27 cellular contexts compared by ENCODE assay signal in genomic region chr6:129478379-129478778, GRCh38.
"Had no signal": no experiment of that assay in that cellular context is flagged by ENCODE, and none has a peak within 500 bp of the region (broad histone marks: within the 10 kb centered on the region; RNA-seq: fewer than 3 reads in every experiment).

No MANE protein-coding gene starts in this region.

- H3K27me3 Mint-ChIP-seq: dendritic cell treated with granulocyte-macrophage colony-stimulating factor and Interleukin-4, amounts not matched to agents 40 ng/mL and 50 ng/mL, for 4 days; effector memory CD8-positive, alpha-beta T cell; naive B cell; naive thymus-derived CD8-positive, alpha-beta T cell had no signal

- H3K27me3 ChIP-seq: colonic mucosa, esophagus squamous epithelium, gastrocnemius medialis, heart left ventricle, hepatocyte, left lung had no signal

- H3K9me3 ChIP-seq: colonic mucosa, esophagus squamous epithelium, gastrocnemius medialis, heart left ventricle, left lung, lower lobe of right lung, mucosa of descending colon had no signal

- H3K27ac Mint-ChIP-seq: dendritic cell treated with granulocyte-macrophage colony-stimulating factor and Interleukin-4, amounts not matched to agents 40 ng/mL and 50 ng/mL, for 4 days; effector memory CD8-positive, alpha-beta T cell; endodermal cell; immature natural killer cell; mesothelial cell of epicardium; naive thymus-derived CD8-positive, alpha-beta T cell had no signal

- H3K4me2 ChIP-seq: hepatocyte had no signal

- H3K9me3 Mint-ChIP-seq: dendritic cell treated with granulocyte-macrophage colony-stimulating factor and Interleukin-4, amounts not matched to agents 40 ng/mL and 50 ng/mL, for 4 days; effector memory CD8-positive, alpha-beta T cell; endodermal cell; immature natural killer cell; mesothelial cell of epicardium; naive B cell; naive thymus-derived CD8-positive, alpha-beta T cell had no signal

- H3K4me1 ChIP-seq: colonic mucosa, esophagus squamous epithelium, gastrocnemius medialis, left lung, lower lobe of right lung had no signal

- H3K4me3 Mint-ChIP-seq: dendritic cell treated with granulocyte-macrophage colony-stimulating factor and Interleukin-4, amounts not matched to agents 40 ng/mL and 50 ng/mL, for 4 days; effector memory CD8-positive, alpha-beta T cell; endodermal cell; immature natural killer cell; mesothelial cell of epicardium; naive B cell; naive thymus-derived CD8-positive, alpha-beta T cell had no signal

- ATAC-seq: effector memory CD8-positive, alpha-beta T cell; esophagus mucosa; left cardiac atrium; left lung; left ventricle myocardium superior; lower lobe of right lung; mucosa of descending colon; naive thymus-derived CD8-positive, alpha-beta T cell had no signal

- H3K36me3 Mint-ChIP-seq: naive B cell; naive thymus-derived CD8-positive, alpha-beta T cell had no signal

- DNase-seq: colonic mucosa; cortex of kidney; effector CD8-positive, alpha-beta T cell; effector memory CD8-positive, alpha-beta T cell; endodermal cell; erythroblast; esophagus squamous epithelium; foreskin fibroblast; foreskin melanocyte; gastrocnemius medialis; heart left ventricle; hypothalamus; immature natural killer cell; islet precursor cell; left cardiac atrium; left lung; left ventricle myocardium superior; lower lobe of right lung; mesenchymal stem cell; mucosa of descending colon; naive B cell; naive thymus-derived CD8-positive, alpha-beta T cell had no signal

- H3K79me2 ChIP-seq: hepatocyte had no signal

- H3K27ac ChIP-seq: colonic mucosa, epithelial cell of prostate, esophagus squamous epithelium, gastrocnemius medialis, heart left ventricle, hepatocyte, left lung, lower lobe of right lung had no signal

- H3K4me1 Mint-ChIP-seq: immature natural killer cell; naive B cell; naive thymus-derived CD8-positive, alpha-beta T cell had no signal

- H3K4me3 ChIP-seq: colonic mucosa, esophagus squamous epithelium, gastrocnemius medialis, heart left ventricle, hepatocyte, left lung, lower lobe of right lung, mucosa of descending colon had no signal

- H3K36me3 ChIP-seq: colonic mucosa, esophagus squamous epithelium, gastrocnemius medialis, left lung had no signal

- H2AFZ ChIP-seq: hepatocyte had no signal
